14 cellular contexts compared by ENCODE assay signal in the genomic region with DNA sequence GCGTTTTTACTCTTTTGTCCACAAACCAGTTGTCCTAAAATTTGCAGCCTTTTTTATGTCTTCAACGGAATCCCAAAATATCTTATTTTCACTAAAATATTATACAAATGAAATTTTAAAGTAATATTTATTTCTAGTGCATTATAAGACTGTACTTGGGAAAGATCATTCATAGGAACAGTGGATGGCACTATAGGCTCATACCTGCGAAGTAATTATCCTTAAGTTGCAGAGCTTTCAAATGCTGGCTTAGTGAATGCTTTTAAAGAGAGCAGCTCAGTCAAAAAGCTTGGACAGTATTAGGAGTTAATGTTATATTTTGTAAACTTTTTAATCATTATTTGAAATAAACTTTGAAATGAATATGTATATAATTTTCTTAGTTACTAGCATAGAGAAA.
DNase-seq lines count a peak whose midpoint lies in the region; ATAC-seq and TF ChIP-seq lines count a peak whose summit lies in the region.
"Had no signal": no experiment of that assay in that cellular context is flagged by ENCODE, and none has a peak within 500 bp of the region (broad histone marks: within the 10 kb centered on the region; RNA-seq: fewer than 3 reads in every experiment).

No MANE protein-coding gene starts in this region.

- no peaks in the 10 kb centered on the region for H3K9me3 ChIP-seq in PC-3 (ENCODE audit: low read length)
- no peaks in the 10 kb centered on the region for H3K9me3 ChIP-seq in psoas muscle

- no peak overlapping the region for H2AFZ ChIP-seq in PC-3 (ENCODE audit: low read length)

- H3K27ac ChIP-seq in PC-3 (ENCODE audit: low read length) (no peak overlapping the region), psoas muscle (no peak overlapping the region)
- H3K27ac ChIP-seq: HL-60 had no signal

- no peak overlapping the region for H3K9ac ChIP-seq in PC-3 (ENCODE audit: low read length)

- ATAC-seq in PC-3 (peak; percentile 55; the same call in 1 of the 2 replicates), psoas muscle (no peak)
- ATAC-seq: natural killer cell treated with Interleukin-12 subunit alpha and Interleukin-12 subunit beta and Interleukin-15 and Interleukin-18, amount 100 ng/mL, for 72 hours; WTC11 had no signal

- H3K27me3 ChIP-seq in PC-3 (ENCODE audit: low read length) (no peaks in the 10 kb centered on the region), psoas muscle (ENCODE audit: insufficient read depth in 3 of 3, low read length in 2 of 3) (no peaks in the 10 kb centered on the region)

- TF ChIP-seq CTCF in PC-3 (conservative IDR thresholded peaks at IDR 0.05; ENCODE audit: low read depth, low read length) (no peak), epithelial cell of esophagus (IDR thresholded peaks at IDR 0.05; ENCODE audit: insufficient read depth, low read depth, low read length, missing control alignments) (peak; percentile 36), psoas muscle (IDR thresholded peaks at IDR 0.05) (peak; percentile 26)

- H3K4me2 ChIP-seq in PC-3 (ENCODE audit: low read length), result no peak overlapping the region

- DNase-seq in NCI-H1417 (lab: John Stamatoyannopoulos, UW) (peak; percentile 10 to 76 (median 16)), NCI-H1417 treated with DMSO at 0.1 percent for 48 hours (lab: John Stamatoyannopoulos, UW) (no peak), PC-3 (no peak), epithelial cell of esophagus (ENCODE audit: low read depth) (peak; percentile 36), psoas muscle (no peak), GF-D8 (lab: John Stamatoyannopoulos, UW) (no peak)
- no peak for DNase-seq in activated CD4-positive, alpha-beta T cell treated with anti-CD3 and anti-CD28 coated beads, Interleukin-2, amount 50 U/mL, for 4 hours
- no peak for DNase-seq in stimulated activated CD4-positive, alpha-beta T cell treated with anti-CD3 and anti-CD28 coated beads, Interleukin-4, amount 100 ng/mL, for 1 hour
- DNase-seq: NCI-H1105 treated with DMSO at 0.1 percent for 48 hours; RPMI8226; stimulated activated CD4-positive, alpha-beta T cell treated with anti-CD3 and anti-CD28 coated beads, Interleukin-2, amount 100 ng/mL, for 24 hours had no signal

- H3K4me1 ChIP-seq in PC-3 (ENCODE audit: insufficient read depth, low read length), result no peaks in the 10 kb centered on the region
- H3K4me1 ChIP-seq in psoas muscle, result no peaks in the 10 kb centered on the region

- H3K36me3 ChIP-seq in PC-3 (ENCODE audit: low read depth, low read length) (no peaks in the 10 kb centered on the region), psoas muscle (ENCODE audit: insufficient read depth in 1 of 2, low read depth in 1 of 2) (peaks cover 0 to 3% of the 10 kb centered on the region in 2 donors)

- intact Hi-C loops in PC-3 (cut with micrococcal nuclease) (loop anchor here (5.0 kb wide), 1 partner anchor 803 kb away; the partner anchor contains the start of gene SOX4), psoas muscle (cut with DNase I) (no loop called here)

- WGBS in psoas muscle, 3 donors, result 88 to 93% (median 89%) methylated on average over 3 of the region's 3 CpGs

- BruUV-seq in PC-3 (replicated peaks; lab: Mats Ljungman, UMichigan), result no TSS peak

- POLR2A ChIA-PET in PC-3 (lab: Charles Lee; ENCODE audit: unreplicated experiment), result no interaction called here

- H3K4me3 ChIP-seq in PC-3 (ENCODE audit: low read length) (no peak overlapping the region), epithelial cell of esophagus (ENCODE audit: low read length) (no peak overlapping the region), psoas muscle (no peak overlapping the region)

- H3F3A ChIP-seq in PC-3 (ENCODE audit: low read length, unreplicated experiment), result no peaks in the 10 kb centered on the region

- no peaks in the 10 kb centered on the region for H4K20me1 ChIP-seq in PC-3 (ENCODE audit: low read length)

- CTCF ChIA-PET in PC-3 (lab: Charles Lee), result no interaction called here

- H3K79me2 ChIP-seq in PC-3 (ENCODE audit: low read length), result no peaks in the 10 kb centered on the region

- H3K9me2 ChIP-seq in PC-3 (replicated peaks; ENCODE audit: low read length), result no peaks in the 10 kb centered on the region

Comparison
In these comparisons a context has a peak if more than half of its experiments do, and no peak if none do; other contexts are left out.
1. DNase-seq: peak in NCI-H1417 (3 of 3) and epithelial cell of esophagus (single experiment); none in NCI-H1417 treated with DMSO at 0.1 percent for 48 hours (single experiment), PC-3 (single experiment), psoas muscle (0 of 2), GF-D8 (single experiment), activated CD4-positive, alpha-beta T cell treated with anti-CD3 and anti-CD28 coated beads, Interleukin-2, amount 50 U/mL, for 4 hours (0 of 2) and stimulated activated CD4-positive, alpha-beta T cell treated with anti-CD3 and anti-CD28 coated beads, Interleukin-4, amount 100 ng/mL, for 1 hour (single experiment).